Comparison of ENCODE assay signal across 7 cellular contexts in the genomic region with DNA sequence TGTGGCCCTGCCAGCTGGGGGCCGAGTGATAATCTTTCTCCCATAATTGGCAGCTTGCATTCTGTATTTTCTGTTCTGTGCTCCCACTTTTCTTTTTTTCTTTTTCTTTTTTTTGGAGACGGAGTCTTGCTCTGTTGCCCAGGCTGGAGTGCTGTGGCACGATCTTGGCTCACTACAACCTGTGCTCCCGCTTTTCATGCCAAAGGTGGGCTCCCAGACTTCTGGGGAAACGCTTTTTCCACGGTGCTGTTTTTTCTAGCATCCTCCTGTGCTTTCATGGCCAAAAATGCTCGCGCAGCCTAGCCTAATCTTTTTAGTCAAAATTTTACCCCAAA. TPM values are rescaled to one million over a fixed set of nuclear protein-coding genes. Genes with fewer than 3 reads are reported as not detected.
DNase-seq lines count a peak whose midpoint lies in the region; ATAC-seq lines count a peak whose summit lies in the region.

No MANE protein-coding gene starts in this region.

- H3K4me3 ChIP-seq in HUES48 (ENCODE audit: low read depth, low read length), result peak overlapping the region; percentile 95

- no peak for ATAC-seq in stimulated activated naive CD8-positive, alpha-beta T cell treated with anti-CD3 and anti-CD28 coated beads, Interleukin-15, amount 100 ng/mL, for 72 hours
- ATAC-seq in GM18868 (IDR thresholded peaks at IDR 0.05; ENCODE audit: unreplicated experiment) (no peak), sciatic nerve (no peak)

- no peaks in the 10 kb centered on the region for H3K9me3 Mint-ChIP-seq in activated naive CD8-positive, alpha-beta T cell treated with anti-CD3 and anti-CD28 coated beads for 36 hours
- H3K9me3 Mint-ChIP-seq in stimulated activated naive CD8-positive, alpha-beta T cell treated with anti-CD3 and anti-CD28 coated beads, Interleukin-15, amount 100 ng/mL, for 72 hours, result no peaks in the 10 kb centered on the region

- H3K36me3 ChIP-seq in HUES48 (ENCODE audit: control insufficient read depth, insufficient read depth, low read length), result peaks cover 11% of the 10 kb centered on the region

- no peaks in the 10 kb centered on the region for H3K9me3 ChIP-seq in HUES48 (ENCODE audit: control insufficient read depth, insufficient read depth, low read length)

- peaks cover 3% of the 10 kb centered on the region for H3K27me3 Mint-ChIP-seq in activated naive CD8-positive, alpha-beta T cell treated with anti-CD3 and anti-CD28 coated beads for 36 hours
- H3K27me3 Mint-ChIP-seq in stimulated activated naive CD8-positive, alpha-beta T cell treated with anti-CD3 and anti-CD28 coated beads, Interleukin-15, amount 100 ng/mL, for 72 hours, result no peaks in the 10 kb centered on the region

- no peaks in the 10 kb centered on the region for H3K27me3 ChIP-seq in HUES48 (ENCODE audit: control insufficient read depth, insufficient read depth, low read length)

- H3K4me3 Mint-ChIP-seq in activated naive CD8-positive, alpha-beta T cell treated with anti-CD3 and anti-CD28 coated beads for 36 hours, result peak overlapping the region; percentile 86
- H3K4me3 Mint-ChIP-seq in stimulated activated naive CD8-positive, alpha-beta T cell treated with anti-CD3 and anti-CD28 coated beads, Interleukin-15, amount 100 ng/mL, for 72 hours, result peak overlapping the region; percentile 96 to 97

- DNase-seq in activated naive CD8-positive, alpha-beta T cell treated with anti-CD3 and anti-CD28 coated beads for 36 hours, result no peak
- DNase-seq in iPS-NIHi11 (ENCODE audit: low spot score) (peak; percentile 13), sciatic nerve (ENCODE audit: low spot score) (no peak), NCI-H446 treated with DMSO at 0.1 percent for 48 hours (lab: John Stamatoyannopoulos, UW) (no peak)
- DNase-seq in stimulated activated naive CD8-positive, alpha-beta T cell treated with anti-CD3 and anti-CD28 coated beads, Interleukin-15, amount 100 ng/mL, for 72 hours, result no peak

- H3K9ac ChIP-seq in HUES48 (ENCODE audit: low read depth, low read length), result peak overlapping the region; percentile 91; the same call in 1 of the 2 replicates

- intact Hi-C loops in sciatic nerve (cut with DNase I), result no loop called here

- peak overlapping the region; percentile 96 for H3K27ac Mint-ChIP-seq in activated naive CD8-positive, alpha-beta T cell treated with anti-CD3 and anti-CD28 coated beads for 36 hours
- peak overlapping the region; percentile 99 for H3K27ac Mint-ChIP-seq in stimulated activated naive CD8-positive, alpha-beta T cell treated with anti-CD3 and anti-CD28 coated beads, Interleukin-15, amount 100 ng/mL, for 72 hours

- H3K27ac ChIP-seq in HUES48 (ENCODE audit: low read depth, low read length), result peak overlapping the region; percentile 98

- H3K4me1 Mint-ChIP-seq in activated naive CD8-positive, alpha-beta T cell treated with anti-CD3 and anti-CD28 coated beads for 36 hours, result peaks cover 21% of the 10 kb centered on the region
- H3K4me1 Mint-ChIP-seq in stimulated activated naive CD8-positive, alpha-beta T cell treated with anti-CD3 and anti-CD28 coated beads, Interleukin-15, amount 100 ng/mL, for 72 hours, result peaks cover 38% of the 10 kb centered on the region

- H3K4me1 ChIP-seq in HUES48 (ENCODE audit: control insufficient read depth, insufficient read depth, low read length), result 0 out of 2 replicates have a peak, but pooled peaks cover 9% of the 10 kb centered on the region

- peaks cover 33% of the 10 kb centered on the region for H3K36me3 Mint-ChIP-seq in activated naive CD8-positive, alpha-beta T cell treated with anti-CD3 and anti-CD28 coated beads for 36 hours

RNA-seq across cellular contexts. Expression of a gene that starts 0.6 kb away (rescaled TPM):
- 10 to 100 TPM; 52.2 to 62.2 TPM for total RNA-seq in activated naive CD8-positive, alpha-beta T cell treated with anti-CD3 and anti-CD28 coated beads for 36 hours
- 46.4 TPM for total RNA-seq in sciatic nerve
